Comparison of ENCODE assay signal across 8 cellular contexts in the genomic region with DNA sequence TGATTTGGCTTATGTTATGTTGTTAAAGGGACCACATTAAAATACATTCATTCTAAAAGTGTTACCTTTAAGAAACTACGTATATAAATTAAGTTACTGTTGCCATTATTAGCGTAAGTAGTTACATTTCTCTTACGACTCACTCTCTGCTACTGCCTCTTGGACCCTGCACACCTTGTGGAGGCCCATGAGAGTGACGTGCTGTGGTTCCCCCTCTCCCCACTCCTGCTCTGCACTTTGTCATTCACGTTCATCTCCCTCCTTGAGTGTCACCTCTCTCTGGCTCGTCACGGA. TPM values are rescaled to one million over a fixed set of nuclear protein-coding genes. Genes with fewer than 3 reads are reported as not detected.
DNase-seq lines count a peak whose midpoint lies in the region; ATAC-seq and TF ChIP-seq lines count a peak whose summit lies in the region.

No MANE protein-coding gene starts in this region.

- ATAC-seq in left cardiac atrium, result no peak
- ATAC-seq in lung (ENCODE audit: insufficient read depth, low FRiP score), result no peak
- no peak for ATAC-seq in GM19467 (IDR thresholded peaks at IDR 0.05; ENCODE audit: unreplicated experiment)

- no peak for TF ChIP-seq POLR2A in uterus (IDR thresholded peaks at IDR 0.05)

- TF ChIP-seq CTCF in cardiac muscle cell (IDR thresholded peaks at IDR 0.05; ENCODE audit: low read depth, low read length), result no peak
- no peak for TF ChIP-seq CTCF in lung (IDR thresholded peaks at IDR 0.05; ENCODE audit: control extremely low read depth, extremely low read depth)
- no peak for TF ChIP-seq CTCF in uterus (IDR thresholded peaks at IDR 0.05)

- intact Hi-C loops in left cardiac atrium (cut with DNase I), result loop anchor here in 1 of 2 donors (5.0 kb wide), 1 partner anchor 150 kb away; no protein-coding TSS in a partner anchor
- intact Hi-C loops in uterus (cut with DNase I; ENCODE audit: low total_unique reads), result loop anchor here (5.0 kb wide), 1 partner anchor 150 kb away; no protein-coding TSS in a partner anchor

- no peaks in the 10 kb centered on the region for H3K36me3 ChIP-seq in cardiac muscle cell
- no peaks in the 10 kb centered on the region for H3K36me3 ChIP-seq in lung (ENCODE audit: control insufficient read depth in 2 of 2, insufficient read depth in 2 of 2, low read length in 2 of 2)
- H3K36me3 ChIP-seq in uterus, result no peaks in the 10 kb centered on the region

- H3K27ac ChIP-seq in cardiac muscle cell, result peak overlapping the region; percentile 36
- H3K27ac ChIP-seq in angular gyrus (ENCODE audit: low read depth, low read length), result peak overlapping the region; percentile 87
- peak overlapping the region in 1 of 2 donors; percentile 81 for H3K27ac ChIP-seq in lung (ENCODE audit: low read depth in 1 of 2, low read length in 1 of 2)
- H3K27ac ChIP-seq in uterus, result peak overlapping the region; percentile 87 to 96

- WGBS in lung, 2 donors, result 4% methylated on average over 7 of the region's 7 CpGs

- H3K9me3 ChIP-seq in cardiac muscle cell (ENCODE audit: low read depth) (no peaks in the 10 kb centered on the region), lung (ENCODE audit: control insufficient read depth in 2 of 2, insufficient read depth in 1 of 2, low read length in 1 of 2) (peaks cover 0 to 1% of the 10 kb centered on the region in 2 donors), uterus (no peaks in the 10 kb centered on the region)

- H3K4me1 ChIP-seq in cardiac muscle cell (ENCODE audit: low read depth) (no peaks in the 10 kb centered on the region), lung (ENCODE audit: control insufficient read depth in 2 of 2, insufficient read depth in 2 of 2, low read length in 2 of 2) (peaks cover 0 to 7% of the 10 kb centered on the region in 2 donors), uterus (peaks cover 4 to 5% of the 10 kb centered on the region in 2 donors)

- DNase-seq in cardiac muscle cell (ENCODE audit: low read depth in 1 of 2, low spot score in 1 of 2), result no peak
- DNase-seq in left cardiac atrium, result no peak
- no peak for DNase-seq in lung (ENCODE audit: low spot score)
- DNase-seq in uterus, result no peak
- no peak for DNase-seq in Ammon's horn (ENCODE audit: low spot score)
- DNase-seq in RPMI8226, result no peak

- H3K27me3 ChIP-seq in cardiac muscle cell, result peaks cover 7% of the 10 kb centered on the region
- no peaks in the 10 kb centered on the region for H3K27me3 ChIP-seq in lung (ENCODE audit: control insufficient read depth, insufficient read depth)
- H3K27me3 ChIP-seq in uterus, result no peaks in the 10 kb centered on the region

- H3K4me3 ChIP-seq in cardiac muscle cell, result peak overlapping the region; percentile 90
- peak overlapping the region; percentile 67 for H3K4me3 ChIP-seq in lung
- peak overlapping the region; percentile 67 to 81 for H3K4me3 ChIP-seq in uterus

RNA-seq across cellular contexts. Expression of a gene that starts 0.8 kb away (rescaled TPM):
- total RNA-seq in cardiac muscle cell (3.8 and 8.7 TPM in 2 replicates), left cardiac atrium (10 to 100 TPM; 11.8 to 12.6 TPM), lung (10 to 100 TPM; 20.2 to 24.7 TPM), uterus (10 to 100 TPM; 10.6 to 36.6 (median 24.6) TPM)
- polyA plus RNA-seq in cardiac muscle cell (4.5 and 4.9 TPM in 2 replicates), lung (10 to 100 TPM in 1 of 2 donors, 1 to 10 TPM in 1; 5.5 to 33.1 TPM)

RNA-seq across cellular contexts. Expression of a gene that starts 13.6 kb away (rescaled TPM):
- total RNA-seq in cardiac muscle cell (48.0 and 59.3 TPM in 2 replicates), left cardiac atrium (10 to 100 TPM; 15.7 to 19.3 TPM), lung (10 to 100 TPM; 36.3 to 64.4 TPM), uterus (10 to 100 TPM in 3 of 4 donors, 1 to 10 TPM in 1; 6.8 to 70.4 (median 30.5) TPM)
- polyA plus RNA-seq in cardiac muscle cell (12.6 and 13.6 TPM in 2 replicates), lung (1 to 10 TPM; 6.6 to 9.0 TPM)
